In genomic region chr6:2166717-2167116, GRCh38 we compare ENCODE assay signal across 22 cellular contexts.
DNase-seq lines count a peak whose midpoint lies in the region; ATAC-seq, FAIRE-seq and TF ChIP-seq lines count a peak whose summit lies in the region.
"Had no signal": no experiment of that assay in that cellular context is flagged by ENCODE, and none has a peak within 500 bp of the region (broad histone marks: within the 10 kb centered on the region; RNA-seq: fewer than 3 reads in every experiment).

No MANE protein-coding gene starts in this region.

- H3K4me3 ChIP-seq in IMR-90 (ENCODE audit: insufficient read depth, low read depth, low read length) (no peak overlapping the region), keratinocyte (ENCODE audit: control insufficient read depth in 2 of 3, extremely low read depth in 1 of 3, insufficient read depth in 2 of 3, low read depth in 1 of 3, low read length in 3 of 3) (no peak overlapping the region), subcutaneous abdominal adipose tissue (ENCODE audit: low read depth in 1 of 5, low read length in 5 of 5) (no peak overlapping the region)
- H3K4me3 ChIP-seq: right lobe of liver, SK-N-MC, testis had no signal

- H3K4me2 ChIP-seq in IMR-90 (ENCODE audit: low read depth, low read length) (no peak overlapping the region), keratinocyte (ENCODE audit: control insufficient read depth, extremely low read depth, insufficient read depth, low read depth, low read length) (no peak overlapping the region)

- no peak overlapping the region for H3K56ac ChIP-seq in IMR-90 (ENCODE audit: extremely low read depth, insufficient read depth, low read length)

- H4K5ac ChIP-seq in IMR-90 (ENCODE audit: low read depth, low read length) = no peak overlapping the region

- H2BK15ac ChIP-seq in IMR-90 (ENCODE audit: low read depth, low read length) = no peak overlapping the region; the same call in 2 of the 3 replicates

- H3K27ac Mint-ChIP-seq in Calu3 (ENCODE audit: unreplicated experiment) = no peak overlapping the region
- H3K27ac Mint-ChIP-seq: activated B cell treated with CpG ODN at 0.5 μM for 24 hours; activated CD8-positive, alpha-beta T cell treated with anti-CD3 and anti-CD28 coated beads for 36 hours; CD8-positive, alpha-beta T cell; effector memory CD8-positive, alpha-beta T cell had no signal

- H4K20me1 ChIP-seq in IMR-90 (ENCODE audit: insufficient read depth, low read length) = no peaks in the 10 kb centered on the region
- H4K20me1 ChIP-seq in keratinocyte (ENCODE audit: control insufficient read depth, extremely low read depth, insufficient read depth, low read length) = no peaks in the 10 kb centered on the region

- H2BK20ac ChIP-seq in IMR-90 (ENCODE audit: low read depth, low read length) = 0 out of 2 replicates have a peak overlapping the region, but pooled peaks have one; percentile 3

- no peak overlapping the region for H2BK120ac ChIP-seq in IMR-90 (ENCODE audit: low read depth, low read length)

- no peak overlapping the region for H2AK5ac ChIP-seq in IMR-90 (ENCODE audit: low read depth, low read length)

- CTCF ChIA-PET in IMR-90 (lab: Yijun Ruan, JAX) (no interaction called here), Calu3 (lab: Charles Lee) (no interaction called here)

- no peak overlapping the region for H2AK9ac ChIP-seq in IMR-90 (replicated peaks; ENCODE audit: low read depth, low read length, poor library complexity)

- H3K9me1 ChIP-seq in IMR-90 (ENCODE audit: insufficient read depth, low read length) (peaks cover 3% of the 10 kb centered on the region; the same call in 1 of the 2 replicates), keratinocyte (ENCODE audit: control insufficient read depth, extremely low read depth, insufficient read depth, low read length) (no peaks in the 10 kb centered on the region)

- H3K79me1 ChIP-seq in IMR-90 (ENCODE audit: low read depth in 1 of 2, low read length in 2 of 2) = peaks cover 18 to 24% of the 10 kb centered on the region in 2 experiments; a peak in 3 of 4 replicates

- H2BK5ac ChIP-seq in IMR-90 (ENCODE audit: low read depth, low read length, poor library complexity, severe bottlenecking) = peak overlapping the region; percentile 4

- H3K9me3 Mint-ChIP-seq in Calu3 (ENCODE audit: low read depth, unreplicated experiment) = no peaks in the 10 kb centered on the region
- H3K9me3 Mint-ChIP-seq: activated CD8-positive, alpha-beta T cell treated with anti-CD3 and anti-CD28 coated beads for 36 hours; effector memory CD8-positive, alpha-beta T cell had no signal

- no peaks in the 10 kb centered on the region for H3K27me3 ChIP-seq in IMR-90 (ENCODE audit: control insufficient read depth, insufficient read depth, low read length)
- H3K27me3 ChIP-seq in keratinocyte (ENCODE audit: control insufficient read depth, extremely low read depth, insufficient read depth, low read length) = no peaks in the 10 kb centered on the region
- H3K27me3 ChIP-seq in subcutaneous abdominal adipose tissue (ENCODE audit: control insufficient read depth in 5 of 5, insufficient read depth in 4 of 5, low read length in 5 of 5) = no peaks in the 10 kb centered on the region
- H3K27me3 ChIP-seq: right lobe of liver, testis had no signal

- peaks cover 10% of the 10 kb centered on the region for H3K4me1 ChIP-seq in IMR-90 (ENCODE audit: control insufficient read depth, insufficient read depth, low read length)
- peaks cover 5% of the 10 kb centered on the region for H3K4me1 ChIP-seq in keratinocyte (ENCODE audit: control insufficient read depth, extremely low read depth, insufficient read depth, low read length)
- peaks cover 0 to 22% (median 13%) of the 10 kb centered on the region in 5 donors for H3K4me1 ChIP-seq in subcutaneous abdominal adipose tissue (ENCODE audit: control insufficient read depth in 5 of 5, insufficient read depth in 5 of 5, low read length in 5 of 5)
- H3K4me1 ChIP-seq: right lobe of liver, testis had no signal

- H3K14ac ChIP-seq in IMR-90 (replicated peaks; ENCODE audit: low read depth, low read length) = no peak overlapping the region

- BruUV-seq in IMR-90 (replicated peaks; lab: Mats Ljungman, UMichigan) = no TSS peak
- BruUV-seq in Calu3 (replicated peaks; lab: Mats Ljungman, UMichigan) = no TSS peak

- no peak for TF ChIP-seq POLR2A in IMR-90 (IDR thresholded peaks at IDR 0.05; ENCODE audit: low read depth, low read length)

- in situ Hi-C loops in IMR-90 (cut with MboI; ENCODE audit: low sequenced_read_pairs) = no loop called here

- H4K8ac ChIP-seq in IMR-90 (ENCODE audit: low read depth in 2 of 2, low read length in 2 of 2) = no peak overlapping the region

- peaks cover 17% of the 10 kb centered on the region for H3K4me1 Mint-ChIP-seq in Calu3 (ENCODE audit: low read depth, unreplicated experiment)

- DNase-seq in IMR-90 = peak; percentile 43
- peak; percentile 17 for DNase-seq in astrocyte of the hippocampus (ENCODE audit: low read depth, low spot score)
- no peak for DNase-seq in keratinocyte (ENCODE audit: low read depth, low spot score)
- no peak for DNase-seq in A172 (ENCODE audit: low spot score)
- DNase-seq in T-helper 9 cell = no peak
- no peak for DNase-seq in Calu3
- DNase-seq: activated B cell treated with CpG ODN at 0.5 μM for 24 hours; activated CD8-positive, alpha-beta T cell treated with anti-CD3 and anti-CD28 coated beads for 36 hours; activated naive CD4-positive, alpha-beta T cell; amygdala; CD8-positive, alpha-beta T cell; DMS79; effector memory CD8-positive, alpha-beta T cell; H7; Karpas-422; NCI-H1092 treated with DMSO at 0.1 percent for 48 hours; NCI-H2081 treated with DMSO at 0.1 percent for 48 hours; NK-92 treated with Interleukin-12 subunit alpha and Interleukin-12 subunit beta, amount 100 ng/mL, for 24 hours; right lobe of liver; testis had no signal

- no peak overlapping the region for H3K4me3 Mint-ChIP-seq in Calu3 (ENCODE audit: low read depth, unreplicated experiment)
- H3K4me3 Mint-ChIP-seq: activated B cell treated with CpG ODN at 0.5 μM for 24 hours; activated CD8-positive, alpha-beta T cell treated with anti-CD3 and anti-CD28 coated beads for 36 hours; CD8-positive, alpha-beta T cell; effector memory CD8-positive, alpha-beta T cell had no signal

- H3K9ac ChIP-seq in IMR-90 (ENCODE audit: low read depth, low read length) = no peak overlapping the region
- H3K9ac ChIP-seq in keratinocyte (ENCODE audit: control insufficient read depth, extremely low read depth, insufficient read depth, low read length) = no peak overlapping the region
- H3K9ac ChIP-seq in subcutaneous abdominal adipose tissue (ENCODE audit: low read length in 5 of 5) = no peak overlapping the region

- no peak for TF ChIP-seq RAD21 in IMR-90 (IDR thresholded peaks at IDR 0.05; ENCODE audit: low read length)

- H3K36me3 Mint-ChIP-seq in Calu3 (ENCODE audit: insufficient read depth, unreplicated experiment) = no peaks in the 10 kb centered on the region

- dilution Hi-C loops in IMR-90 (cut with HindIII; ENCODE audit: low sequenced_read_pairs, unreplicated experiment) (no loop called here), keratinocyte (cut with MboI; ENCODE audit: extremely low pct_ligation_motif_present, low sequenced_read_pairs) (no loop called here)

- H4K91ac ChIP-seq in IMR-90 (ENCODE audit: insufficient read depth, low read depth, low read length) = peak overlapping the region; percentile 13; the same call in 1 of the 2 replicates

- TF ChIP-seq CTCF in IMR-90 (conservative IDR thresholded peaks at IDR 0.05; ENCODE audit: low read depth, low read length) (no peak), keratinocyte (optimal IDR thresholded peaks at IDR 0.05 in 1 of 3, IDR thresholded peaks at IDR 0.05 in 1 of 3, conservative IDR thresholded peaks at IDR 0.05 in 1 of 3; ENCODE audit: extremely low read depth in 1 of 3, insufficient read depth in 2 of 3, low read length in 3 of 3) (no peak), Calu3 (IDR thresholded peaks at IDR 0.05; ENCODE audit: unreplicated experiment) (no peak)

- intact Hi-C loops in IMR-90 (cut with micrococcal nuclease) = loop anchor here (10.0 kb wide), 1 partner anchor 68 kb away; no protein-coding TSS in a partner anchor
- intact Hi-C loops in Calu3 (cut with micrococcal nuclease; ENCODE audit: unreplicated experiment) = no loop called here

- POLR2A ChIA-PET in IMR-90 (lab: Charles Lee; ENCODE audit: unreplicated experiment) = interaction anchor here (0.6 kb wide), 1 partner anchor 1214 kb away, joined by 3 read pairs; no protein-coding TSS in a partner anchor

- H3K18ac ChIP-seq in IMR-90 (ENCODE audit: low read depth, low read length) = no peak overlapping the region; the same call in 1 of the 2 replicates

- no peak overlapping the region for H3K27ac ChIP-seq in IMR-90 (ENCODE audit: insufficient read depth, low read length)
- no peak overlapping the region for H3K27ac ChIP-seq in keratinocyte (ENCODE audit: control insufficient read depth, insufficient read depth, low read length)
- H3K27ac ChIP-seq in subcutaneous abdominal adipose tissue (ENCODE audit: low read depth, low read length) = peak overlapping the region; percentile 28
- H3K27ac ChIP-seq: right lobe of liver, SK-N-MC, testis had no signal

- H3K4ac ChIP-seq in IMR-90 (ENCODE audit: low read depth, low read length) = no peak overlapping the region

- no CpG with 5 or more reads among the region's 1 CpG for WGBS in IMR-90 (ENCODE audit: extremely low coverage in 2 of 2, insufficient read length in 1 of 2), 2 experiments

- H3K9me3 ChIP-seq in IMR-90 (ENCODE audit: control insufficient read depth, insufficient read depth, low read length) (peaks cover 5% of the 10 kb centered on the region), keratinocyte (ENCODE audit: control insufficient read depth, low read depth, low read length) (no peaks in the 10 kb centered on the region), subcutaneous abdominal adipose tissue (ENCODE audit: control insufficient read depth in 5 of 5, low read length in 5 of 5) (no peaks in the 10 kb centered on the region)
- H3K9me3 ChIP-seq: right lobe of liver, testis had no signal

- FAIRE-seq in keratinocyte (lab: Jason Lieb, UNC) = peak; percentile 23

- no peak overlapping the region for H3K23ac ChIP-seq in IMR-90 (ENCODE audit: low read depth, low read length)

- H2AFZ ChIP-seq in IMR-90 (replicated peaks; ENCODE audit: low read length, poor library complexity) = no peak overlapping the region
- H2AFZ ChIP-seq in keratinocyte (ENCODE audit: control insufficient read depth, low read length) = no peak overlapping the region

- H3K27me3 Mint-ChIP-seq in Calu3 (ENCODE audit: unreplicated experiment) = no peaks in the 10 kb centered on the region
- H3K27me3 Mint-ChIP-seq: activated B cell treated with CpG ODN at 0.5 μM for 24 hours; activated CD8-positive, alpha-beta T cell treated with anti-CD3 and anti-CD28 coated beads for 36 hours; effector memory CD8-positive, alpha-beta T cell had no signal

- no peaks in the 10 kb centered on the region for H3K36me3 ChIP-seq in IMR-90 (ENCODE audit: control insufficient read depth, insufficient read depth, low read length)
- H3K36me3 ChIP-seq in keratinocyte (ENCODE audit: control insufficient read depth in 2 of 2, extremely low read depth in 1 of 2, insufficient read depth in 2 of 2, low read length in 2 of 2) = no peaks in the 10 kb centered on the region
- H3K36me3 ChIP-seq in subcutaneous abdominal adipose tissue (ENCODE audit: control insufficient read depth in 5 of 5, insufficient read depth in 5 of 5, low read length in 5 of 5) = no peaks in the 10 kb centered on the region
- H3K36me3 ChIP-seq: right lobe of liver had no signal

- no peaks in the 10 kb centered on the region for H3K79me2 ChIP-seq in keratinocyte (ENCODE audit: control insufficient read depth, insufficient read depth, low read length)

- ATAC-seq in IMR-90 (ENCODE audit: low read depth) = 0 out of 2 replicates have a peak, but pooled peaks have one; percentile 25
- ATAC-seq: activated CD8-positive, alpha-beta T cell treated with anti-CD3 and anti-CD28 coated beads for 36 hours; CD8-positive, alpha-beta T cell; effector memory CD8-positive, alpha-beta T cell had no signal

Comparison
In these comparisons a context has a peak if more than half of its experiments do, and no peak if none do; other contexts are left out.
1. DNase-seq: peak in IMR-90 (single experiment) and astrocyte of the hippocampus (single experiment); none in keratinocyte (single experiment), A172 (single experiment), T-helper 9 cell (single experiment) and Calu3 (single experiment).